In genomic region chr10:852386-852785, GRCh38 we compare ENCODE assay signal across 14 cellular contexts.
A peak's percentile ranks its signal among the peaks of the same experiment; 100 is the strongest.
DNase-seq lines count a peak whose midpoint lies in the region; ATAC-seq lines count a peak whose summit lies in the region.
"Had no signal": no experiment of that assay in that cellular context is flagged by ENCODE, and none has a peak within 500 bp of the region (broad histone marks: within the 10 kb centered on the region; RNA-seq: fewer than 3 reads in every experiment).

No MANE protein-coding gene starts in this region.

- no peak for DNase-seq in T-helper 1 cell
- DNase-seq in naive B cell = no peak
- DNase-seq in RKO (ENCODE audit: low spot score) = no peak
- no peak for DNase-seq in Right ventricle myocardium superior
- no peak for DNase-seq in effector memory CD4-positive, alpha-beta T cell
- DNase-seq: activated T-cell treated with anti-CD3 and anti-CD28 coated beads for 4 hours; NCI-H1105 treated with DMSO at 0.1 percent for 48 hours; NK-92 treated with Interleukin-12 subunit alpha and Interleukin-12 subunit beta, amount 100 ng/mL, for 24 hours had no signal

- no peaks in the 10 kb centered on the region for H3K27me3 Mint-ChIP-seq in T-helper 1 cell treated with Interleukin-12 subunit alpha and Interleukin-12 subunit beta and Interleukin-4 antibody, amounts not matched to agents 30 μg/mL and 1 μg/mL, for 36 hours (ENCODE audit: low read depth)
- H3K27me3 Mint-ChIP-seq in naive B cell = no peaks in the 10 kb centered on the region

- peaks cover 33% of the 10 kb centered on the region for H3K4me1 Mint-ChIP-seq in T-helper 1 cell treated with Interleukin-12 subunit alpha and Interleukin-12 subunit beta and Interleukin-4 antibody, amounts not matched to agents 30 μg/mL and 1 μg/mL, for 36 hours (ENCODE audit: low read depth)
- peaks cover 57 to 63% (median 59%) of the 10 kb centered on the region in 3 donors for H3K4me1 Mint-ChIP-seq in naive B cell

- no peaks in the 10 kb centered on the region for H3K27me3 ChIP-seq in effector memory CD4-positive, alpha-beta T cell (replicated peaks; ENCODE audit: control insufficient read depth, insufficient read depth, low read length, poor library complexity, severe bottlenecking)

- H3K27ac ChIP-seq in effector memory CD4-positive, alpha-beta T cell (ENCODE audit: insufficient read depth, low read length, poor library complexity, severe bottlenecking) = no peak overlapping the region
- H3K27ac ChIP-seq: coronary artery had no signal

- ATAC-seq in GM21786 (IDR thresholded peaks at IDR 0.05; ENCODE audit: unreplicated experiment) = peak; percentile 17
- ATAC-seq in HG03571 (IDR thresholded peaks at IDR 0.05; ENCODE audit: unreplicated experiment) = peak; percentile 8
- no peak for ATAC-seq in naive B cell (ENCODE audit: low read depth in 2 of 2)
- no peak for ATAC-seq in Right ventricle myocardium superior (ENCODE audit: poor library complexity)
- ATAC-seq: sciatic nerve had no signal

- peaks cover 6% of the 10 kb centered on the region for H3K36me3 ChIP-seq in effector memory CD4-positive, alpha-beta T cell (ENCODE audit: control insufficient read depth, insufficient read depth, low read length)

- peak overlapping the region; percentile 62 for H3K27ac Mint-ChIP-seq in T-helper 1 cell treated with Interleukin-12 subunit alpha and Interleukin-12 subunit beta and Interleukin-4 antibody, amounts not matched to agents 30 μg/mL and 1 μg/mL, for 36 hours
- H3K27ac Mint-ChIP-seq in naive B cell = peak overlapping the region; percentile 92 to 97 (median 96)

- H3K36me3 Mint-ChIP-seq in T-helper 1 cell treated with Interleukin-12 subunit alpha and Interleukin-12 subunit beta and Interleukin-4 antibody, amounts not matched to agents 30 μg/mL and 1 μg/mL, for 36 hours (ENCODE audit: low read depth) = peaks cover 50% of the 10 kb centered on the region
- peaks cover 19 to 24% of the 10 kb centered on the region in 2 donors for H3K36me3 Mint-ChIP-seq in naive B cell

- intact Hi-C loops in Right ventricle myocardium superior (cut with DNase I) = no loop called here

- peaks cover 10% of the 10 kb centered on the region for H3K9me3 Mint-ChIP-seq in T-helper 1 cell treated with Interleukin-12 subunit alpha and Interleukin-12 subunit beta and Interleukin-4 antibody, amounts not matched to agents 30 μg/mL and 1 μg/mL, for 36 hours
- H3K9me3 Mint-ChIP-seq in naive B cell = peaks cover 0 to 12% (median 7%) of the 10 kb centered on the region in 7 donors

- H3K4me3 Mint-ChIP-seq in T-helper 1 cell treated with Interleukin-12 subunit alpha and Interleukin-12 subunit beta and Interleukin-4 antibody, amounts not matched to agents 30 μg/mL and 1 μg/mL, for 36 hours = no peak overlapping the region
- peak overlapping the region in 6 of 8 donors; percentile 58 to 81 (median 76) for H3K4me3 Mint-ChIP-seq in naive B cell

- H3K4me1 ChIP-seq in effector memory CD4-positive, alpha-beta T cell (ENCODE audit: control insufficient read depth, insufficient read depth, low read length, poor library complexity, severe bottlenecking) = no peaks in the 10 kb centered on the region

- H3K4me3 ChIP-seq in effector memory CD4-positive, alpha-beta T cell (ENCODE audit: insufficient read depth, low read depth, low read length, poor library complexity, severe bottlenecking) = no peak overlapping the region
- H3K4me3 ChIP-seq: coronary artery, lung had no signal

- H3K9me3 ChIP-seq in effector memory CD4-positive, alpha-beta T cell (ENCODE audit: control insufficient read depth, low read length) = no peaks in the 10 kb centered on the region

Comparison
In these comparisons a context has a peak if more than half of its experiments do, and no peak if none do; other contexts are left out.
1. ATAC-seq: peak in GM21786 (single experiment) and HG03571 (single experiment); none in naive B cell (0 of 2) and Right ventricle myocardium superior (single experiment).